Comparison of ENCODE assay signal across 19 cellular contexts in genomic region chr12:166425-167091, GRCh38. TPM values are rescaled to one million over a fixed set of nuclear protein-coding genes. Genes with fewer than 3 reads are reported as not detected.
A peak's percentile ranks its signal among the peaks of the same experiment; 100 is the strongest.
DNase-seq lines count a peak whose midpoint lies in the region; ATAC-seq and TF ChIP-seq lines count a peak whose summit lies in the region.
"Had no signal": no experiment of that assay in that cellular context is flagged by ENCODE, and none has a peak within 500 bp of the region (broad histone marks: within the 10 kb centered on the region; RNA-seq: fewer than 3 reads in every experiment).

No MANE protein-coding gene starts in this region.

- CTCF ChIA-PET in OCI-LY7 (lab: Charles Lee; ENCODE audit: unreplicated experiment) = no interaction called here
- CTCF ChIA-PET in CD4-positive, alpha-beta T cell (lab: Charles Lee) = no interaction called here

- H3K4me2 ChIP-seq in KMS-11 (peak overlapping the region; percentile 55), OCI-LY7 (ENCODE audit: low read length) (no peak overlapping the region), neural progenitor cell (no peak overlapping the region)

- peaks cover 17% of the 10 kb centered on the region for H3K27me3 Mint-ChIP-seq in neural progenitor cell (ENCODE audit: insufficient read depth, low read depth)
- peaks cover 31% of the 10 kb centered on the region for H3K27me3 Mint-ChIP-seq in CD4-positive, alpha-beta T cell

- H4K20me1 ChIP-seq in KMS-11 (ENCODE audit: insufficient read depth) = no peaks in the 10 kb centered on the region
- no peaks in the 10 kb centered on the region for H4K20me1 ChIP-seq in OCI-LY7 (ENCODE audit: insufficient read depth, low read length)
- H4K20me1 ChIP-seq in neural progenitor cell (ENCODE audit: low read depth) = no peaks in the 10 kb centered on the region

- peak overlapping the region; percentile 14; the same call in 1 of the 2 replicates for H3K9ac ChIP-seq in KMS-11
- no peak overlapping the region for H3K9ac ChIP-seq in neural progenitor cell
- H3K9ac ChIP-seq: GM23248 had no signal

- no TSS peak for BruUV-seq in OCI-LY7 (replicated peaks; lab: Mats Ljungman, UMichigan)

- no peak overlapping the region for H3K4me3 Mint-ChIP-seq in neural progenitor cell
- no peak overlapping the region for H3K4me3 Mint-ChIP-seq in CD4-positive, alpha-beta T cell

- peak; percentile 71 for ATAC-seq in left lobe of liver
- no peak for ATAC-seq in CD4-positive, alpha-beta T cell (ENCODE audit: poor library complexity)
- ATAC-seq: Panc1, Right ventricle myocardium inferior had no signal

- H3K4me1 Mint-ChIP-seq in neural progenitor cell = peaks cover 65% of the 10 kb centered on the region
- H3K4me1 Mint-ChIP-seq in CD4-positive, alpha-beta T cell (ENCODE audit: low read depth) = peaks cover 12% of the 10 kb centered on the region

- TF ChIP-seq CTCF in KMS-11 (conservative IDR thresholded peaks at IDR 0.05; ENCODE audit: low read depth, low read length) (no peak), OCI-LY7 (conservative IDR thresholded peaks at IDR 0.05; ENCODE audit: low read length) (no peak), neural progenitor cell (IDR thresholded peaks at IDR 0.05) (no peak)
- TF ChIP-seq CTCF in CD4-positive, alpha-beta T cell (IDR thresholded peaks at IDR 0.05) = no peak

- intact Hi-C loops in OCI-LY7 (cut with micrococcal nuclease; ENCODE audit: unreplicated experiment) = no loop called here
- intact Hi-C loops in CD4-positive, alpha-beta T cell (cut with DNase I, micrococcal nuclease) = no loop called here

- POLR2A ChIA-PET in OCI-LY7 (lab: Charles Lee) = no interaction called here
- POLR2A ChIA-PET in CD4-positive, alpha-beta T cell (lab: Charles Lee) = no interaction called here

- H3K36me3 ChIP-seq in KMS-11 (ENCODE audit: insufficient read depth) = no peaks in the 10 kb centered on the region
- no peaks in the 10 kb centered on the region for H3K36me3 ChIP-seq in OCI-LY7 (ENCODE audit: insufficient read depth, low read length)
- H3K36me3 ChIP-seq in neural progenitor cell = no peaks in the 10 kb centered on the region
- H3K36me3 ChIP-seq: HAP-1 had no signal

- DNase-seq in OCI-LY7 (ENCODE audit: low spot score) (peak; percentile 15), left lobe of liver (ENCODE audit: low spot score) (no peak), neural progenitor cell (ENCODE audit: low spot score) (no peak), NCI-H226 (no peak), T-helper 9 cell (no peak)
- DNase-seq in CD4-positive, alpha-beta T cell = no peak
- DNase-seq: ACHN, COR-L47, GM23248, NCI-H1417, NCI-H187, NCI-H2227 treated with DMSO at 0.1 percent for 48 hours, NCI-H524, SW 1271 had no signal

- H3K27ac ChIP-seq in KMS-11 (peak overlapping the region; percentile 37; the same call in 1 of the 2 replicates), OCI-LY7 (ENCODE audit: low read depth, low read length, poor library complexity, severe bottlenecking) (no peak overlapping the region), neural progenitor cell (no peak overlapping the region)
- no peak overlapping the region for H3K27ac ChIP-seq in CD4-positive, alpha-beta T cell (ENCODE audit: low read depth, low read length)
- H3K27ac ChIP-seq: GM23248 had no signal

- no peak overlapping the region for H3K4me3 ChIP-seq in KMS-11 (IDR thresholded peaks at IDR 0.05; ENCODE audit: insufficient read depth, low read depth, low read length)
- no peak overlapping the region for H3K4me3 ChIP-seq in OCI-LY7 (ENCODE audit: low read depth, low read length, poor library complexity, severe bottlenecking)
- no peak overlapping the region for H3K4me3 ChIP-seq in neural progenitor cell
- H3K4me3 ChIP-seq: GM23248, HAP-1 had no signal

- H3K4me1 ChIP-seq in KMS-11 (ENCODE audit: low read depth, poor library complexity, severe bottlenecking) (peaks cover 14% of the 10 kb centered on the region), OCI-LY7 (ENCODE audit: insufficient read depth, low read length, poor library complexity, severe bottlenecking) (peaks cover 4% of the 10 kb centered on the region), neural progenitor cell (peaks cover 42% of the 10 kb centered on the region)
- H3K4me1 ChIP-seq: HAP-1 had no signal

- H3K79me2 ChIP-seq in KMS-11 (ENCODE audit: insufficient read depth, low read depth) (no peaks in the 10 kb centered on the region), OCI-LY7 (ENCODE audit: insufficient read depth, low read depth, low read length) (no peaks in the 10 kb centered on the region), neural progenitor cell (ENCODE audit: low read depth) (no peaks in the 10 kb centered on the region)

- no peaks in the 10 kb centered on the region for H3K9me3 ChIP-seq in OCI-LY7 (ENCODE audit: low read length)
- no peaks in the 10 kb centered on the region for H3K9me3 ChIP-seq in neural progenitor cell (ENCODE audit: low read depth)
- H3K9me3 ChIP-seq in CD4-positive, alpha-beta T cell (ENCODE audit: control insufficient read depth, low read length) = no peaks in the 10 kb centered on the region
- H3K9me3 ChIP-seq: HAP-1 had no signal

- no peaks in the 10 kb centered on the region for H3K36me3 Mint-ChIP-seq in neural progenitor cell
- no peaks in the 10 kb centered on the region for H3K36me3 Mint-ChIP-seq in CD4-positive, alpha-beta T cell (ENCODE audit: low read depth)

- peaks cover 28% of the 10 kb centered on the region for H3F3A ChIP-seq in neural progenitor cell (ENCODE audit: low read depth)

- H3K27me3 ChIP-seq in KMS-11 (ENCODE audit: insufficient read depth, low read depth) (no peaks in the 10 kb centered on the region), neural progenitor cell (peaks cover 11% of the 10 kb centered on the region)
- H3K27me3 ChIP-seq in CD4-positive, alpha-beta T cell (ENCODE audit: control insufficient read depth, insufficient read depth, low read length) = no peaks in the 10 kb centered on the region

- H3K9me2 ChIP-seq in OCI-LY7 (ENCODE audit: insufficient read depth, low read length) = no peaks in the 10 kb centered on the region

- no peaks in the 10 kb centered on the region for H3K9me3 Mint-ChIP-seq in neural progenitor cell
- H3K9me3 Mint-ChIP-seq in CD4-positive, alpha-beta T cell = no peaks in the 10 kb centered on the region

- no peak overlapping the region for H3K27ac Mint-ChIP-seq in neural progenitor cell
- no peak overlapping the region for H3K27ac Mint-ChIP-seq in CD4-positive, alpha-beta T cell

- peak overlapping the region; percentile 54; the same call in 1 of the 2 replicates for H2AFZ ChIP-seq in KMS-11 (ENCODE audit: low read depth)
- H2AFZ ChIP-seq in OCI-LY7 (ENCODE audit: low read length) = no peak overlapping the region
- no peak overlapping the region for H2AFZ ChIP-seq in neural progenitor cell (replicated peaks)
- H2AFZ ChIP-seq: GM23248 had no signal

RNA-seq across cellular contexts. Expression of gene SLC6A12, which starts 47.4 kb away (rescaled TPM):
- total RNA-seq in OCI-LY7 (2014; rRNA removed; shearing (Covaris generic)) = not detected in 2 replicates
- total RNA-seq in OCI-LY7 (2022) = not detected in 2 replicates
- total RNA-seq in left lobe of liver = 72.6 TPM
- total RNA-seq in neural progenitor cell (ENCODE audit: low replicate concordance) = 0.12 TPM in 1 of 2 replicates, not detected in the other
- not detected for total RNA-seq in CD4-positive, alpha-beta T cell
- total RNA-seq: GM23248, LHCN-M2 had no signal

Comparison
In these comparisons a context has a peak if more than half of its experiments do, and no peak if none do; other contexts are left out.
1. RNA of gene SLC6A12, which starts 47.4 kb away (total RNA-seq): 72.6 TPM in left lobe of liver (single experiment); not detected in CD4-positive, alpha-beta T cell, not detected in OCI-LY7 and 0.12 TPM in neural progenitor cell; every median in the first group is over 10 times any median in the second.